8 cellular contexts compared by ENCODE assay signal in the genomic region with DNA sequence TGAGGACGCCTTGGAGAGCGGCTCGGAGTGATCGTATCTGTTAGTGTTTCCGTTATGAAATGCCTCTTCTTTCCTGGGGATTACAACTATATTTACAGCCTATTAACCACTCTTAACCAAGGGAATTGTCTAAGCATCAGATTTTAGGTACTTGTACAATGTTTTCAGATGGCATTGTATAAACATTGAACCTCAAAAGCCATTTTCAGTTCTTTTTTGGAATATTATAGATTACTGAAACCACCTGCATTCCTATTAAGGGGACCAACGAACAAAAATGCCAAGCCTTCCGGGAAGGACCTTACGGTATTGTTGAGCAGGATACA. TPM values are rescaled to one million over a fixed set of nuclear protein-coding genes. Genes with fewer than 3 reads are reported as not detected.
DNase-seq lines count a peak whose midpoint lies in the region; ATAC-seq and TF ChIP-seq lines count a peak whose summit lies in the region.

No MANE protein-coding gene starts in this region.

- DNase-seq in DND-41 (no peak), SJCRH30 (no peak), fibroblast of mammary gland (ENCODE audit: low read depth) (no peak), psoas muscle (no peak), NCI-H524 treated with DMSO at 0.1 percent for 48 hours (lab: John Stamatoyannopoulos, UW) (no peak)

- no peaks in the 10 kb centered on the region for H3K36me3 ChIP-seq in DND-41 (ENCODE audit: insufficient read depth, low read length)
- no peaks in the 10 kb centered on the region for H3K36me3 ChIP-seq in SJCRH30
- H3K36me3 ChIP-seq in psoas muscle (ENCODE audit: insufficient read depth in 1 of 2, low read depth in 1 of 2) = no peaks in the 10 kb centered on the region

- H3K27me3 ChIP-seq in DND-41 (ENCODE audit: insufficient read depth, low read length, poor library complexity) (peaks cover 22% of the 10 kb centered on the region), SJCRH30 (no peaks in the 10 kb centered on the region), psoas muscle (ENCODE audit: insufficient read depth in 3 of 3, low read length in 2 of 3) (no peaks in the 10 kb centered on the region)

- peak overlapping the region; percentile 86 for H3K4me2 ChIP-seq in DND-41 (ENCODE audit: insufficient read depth, low read length)

- intact Hi-C loops in psoas muscle (cut with DNase I) = loop anchor here (5.0 to 10.0 kb wide), 3 partner anchors 86 to 269 kb away; a partner anchor contains a TSS

- 0 out of 2 replicates have a peak, but pooled peaks cover 5% of the 10 kb centered on the region for H4K20me1 ChIP-seq in DND-41 (ENCODE audit: insufficient read depth, low read length)

- H3K9me3 ChIP-seq in DND-41 (ENCODE audit: insufficient read depth, low read length, severe bottlenecking) (no peaks in the 10 kb centered on the region), SJCRH30 (replicated peaks) (no peaks in the 10 kb centered on the region), psoas muscle (no peaks in the 10 kb centered on the region)

- peak overlapping the region; percentile 59 for H3K9ac ChIP-seq in DND-41 (ENCODE audit: low read depth, low read length)

- H3K4me3 ChIP-seq in DND-41 (ENCODE audit: low read depth in 1 of 2, low read length in 2 of 2) (peak overlapping the region; percentile 36 to 67; a peak in 3 of 4 replicates), SJCRH30 (peak overlapping the region; percentile 90), fibroblast of mammary gland (ENCODE audit: control insufficient read depth, low read depth, low read length) (peak overlapping the region; percentile 59), psoas muscle (peak overlapping the region; percentile 79)

- peaks cover 17% of the 10 kb centered on the region for H3K4me1 ChIP-seq in DND-41 (ENCODE audit: insufficient read depth, low read length)
- H3K4me1 ChIP-seq in SJCRH30 = no peaks in the 10 kb centered on the region; the same call in 1 of the 2 replicates
- peaks cover 60% of the 10 kb centered on the region for H3K4me1 ChIP-seq in psoas muscle

- ATAC-seq in DND-41 (ENCODE audit: insufficient read depth, low read depth) (no peak), psoas muscle (no peak), esophagus mucosa (no peak), HG03108 (IDR thresholded peaks at IDR 0.05; ENCODE audit: unreplicated experiment) (no peak), GM21825 (IDR thresholded peaks at IDR 0.05; ENCODE audit: unreplicated experiment) (no peak)

- WGBS in psoas muscle, 3 donors = 2 to 3% (median 3%) methylated on average over 8 of the region's 8 CpGs

- TF ChIP-seq CTCF in DND-41 (IDR thresholded peaks at IDR 0.05; ENCODE audit: borderline replicate concordance, extremely low read depth, low read length, poor library complexity, severe bottlenecking) (no peak), fibroblast of mammary gland (conservative IDR thresholded peaks at IDR 0.05; ENCODE audit: control insufficient read depth, insufficient read depth, low read depth, low read length) (no peak), psoas muscle (IDR thresholded peaks at IDR 0.05) (no peak)

- peak overlapping the region; percentile 53 for H2AFZ ChIP-seq in DND-41 (ENCODE audit: low read depth, low read length)

- H3K27ac ChIP-seq in DND-41 (ENCODE audit: low read length) (peak overlapping the region; percentile 15; the same call in 1 of the 2 replicates), SJCRH30 (no peak overlapping the region), psoas muscle (peak overlapping the region; percentile 83)

- H3K79me2 ChIP-seq in DND-41 (ENCODE audit: insufficient read depth, low read length) = no peaks in the 10 kb centered on the region

RNA-seq across cellular contexts. Expression of a gene that starts 1.1 kb away (rescaled TPM):
- total RNA-seq in SJCRH30 (2014; rRNA removed; shearing (Covaris generic)) = 13.9 and 15.1 TPM in 2 replicates
- 10 to 100 TPM; 22.5 to 33.3 (median 26.0) TPM for total RNA-seq in psoas muscle
- polyA plus RNA-seq in psoas muscle = 10 to 100 TPM in 1 of 3 donors, 1 to 10 TPM in 2; 2.5 to 18.6 (median 7.8) TPM
- 10.6 TPM for total RNA-seq in esophagus mucosa
